ENCODE assay signal across 1 cellular context in the genomic region with DNA sequence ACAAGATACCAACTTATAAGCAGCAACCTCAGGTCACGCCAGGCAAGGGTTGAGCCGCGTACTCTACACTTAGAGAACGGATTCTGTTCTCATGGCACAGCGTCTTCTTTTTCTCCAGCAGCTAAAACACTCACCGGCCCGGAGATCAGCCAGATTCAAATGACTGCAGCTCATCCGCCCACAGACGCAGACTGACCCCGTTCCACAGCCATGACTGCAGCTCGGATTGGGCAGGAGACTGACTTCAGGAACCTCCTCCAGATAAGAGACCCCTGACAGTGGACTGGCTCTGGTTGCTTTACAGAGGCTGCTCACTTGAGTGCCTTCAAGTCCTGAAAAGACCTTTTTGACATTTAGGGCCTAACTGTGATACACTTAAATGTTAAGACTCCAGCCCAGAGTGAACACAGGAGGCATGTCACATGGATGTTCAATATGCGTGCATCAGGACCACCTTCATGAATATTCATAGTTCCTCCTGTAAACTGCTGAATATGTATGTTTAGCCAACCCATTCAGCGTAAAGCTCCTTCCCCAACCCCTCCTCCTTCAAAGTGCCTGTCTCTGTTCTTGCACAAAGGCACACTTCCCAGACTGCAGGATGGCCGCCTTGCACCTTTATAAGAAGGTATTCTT.
TF ChIP-seq lines count a peak whose summit lies in the region.

No MANE protein-coding gene starts in this region.

TF ChIP-seq in GM23338, 12 proteins besides CTCF, POLR2A, EP300 and RAD21 (continued from another document):
- TF ChIP-seq, protein P1, sequence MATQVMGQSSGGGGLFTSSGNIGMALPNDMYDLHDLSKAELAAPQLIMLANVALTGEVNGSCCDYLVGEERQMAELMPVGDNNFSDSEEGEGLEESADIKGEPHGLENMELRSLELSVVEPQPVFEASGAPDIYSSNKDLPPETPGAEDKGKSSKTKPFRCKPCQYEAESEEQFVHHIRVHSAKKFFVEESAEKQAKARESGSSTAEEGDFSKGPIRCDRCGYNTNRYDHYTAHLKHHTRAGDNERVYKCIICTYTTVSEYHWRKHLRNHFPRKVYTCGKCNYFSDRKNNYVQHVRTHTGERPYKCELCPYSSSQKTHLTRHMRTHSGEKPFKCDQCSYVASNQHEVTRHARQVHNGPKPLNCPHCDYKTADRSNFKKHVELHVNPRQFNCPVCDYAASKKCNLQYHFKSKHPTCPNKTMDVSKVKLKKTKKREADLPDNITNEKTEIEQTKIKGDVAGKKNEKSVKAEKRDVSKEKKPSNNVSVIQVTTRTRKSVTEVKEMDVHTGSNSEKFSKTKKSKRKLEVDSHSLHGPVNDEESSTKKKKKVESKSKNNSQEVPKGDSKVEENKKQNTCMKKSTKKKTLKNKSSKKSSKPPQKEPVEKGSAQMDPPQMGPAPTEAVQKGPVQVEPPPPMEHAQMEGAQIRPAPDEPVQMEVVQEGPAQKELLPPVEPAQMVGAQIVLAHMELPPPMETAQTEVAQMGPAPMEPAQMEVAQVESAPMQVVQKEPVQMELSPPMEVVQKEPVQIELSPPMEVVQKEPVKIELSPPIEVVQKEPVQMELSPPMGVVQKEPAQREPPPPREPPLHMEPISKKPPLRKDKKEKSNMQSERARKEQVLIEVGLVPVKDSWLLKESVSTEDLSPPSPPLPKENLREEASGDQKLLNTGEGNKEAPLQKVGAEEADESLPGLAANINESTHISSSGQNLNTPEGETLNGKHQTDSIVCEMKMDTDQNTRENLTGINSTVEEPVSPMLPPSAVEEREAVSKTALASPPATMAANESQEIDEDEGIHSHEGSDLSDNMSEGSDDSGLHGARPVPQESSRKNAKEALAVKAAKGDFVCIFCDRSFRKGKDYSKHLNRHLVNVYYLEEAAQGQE (IDR thresholded peaks at IDR 0.05; ENCODE audit: unreplicated experiment), result no peak
- TF ChIP-seq, protein P2, sequence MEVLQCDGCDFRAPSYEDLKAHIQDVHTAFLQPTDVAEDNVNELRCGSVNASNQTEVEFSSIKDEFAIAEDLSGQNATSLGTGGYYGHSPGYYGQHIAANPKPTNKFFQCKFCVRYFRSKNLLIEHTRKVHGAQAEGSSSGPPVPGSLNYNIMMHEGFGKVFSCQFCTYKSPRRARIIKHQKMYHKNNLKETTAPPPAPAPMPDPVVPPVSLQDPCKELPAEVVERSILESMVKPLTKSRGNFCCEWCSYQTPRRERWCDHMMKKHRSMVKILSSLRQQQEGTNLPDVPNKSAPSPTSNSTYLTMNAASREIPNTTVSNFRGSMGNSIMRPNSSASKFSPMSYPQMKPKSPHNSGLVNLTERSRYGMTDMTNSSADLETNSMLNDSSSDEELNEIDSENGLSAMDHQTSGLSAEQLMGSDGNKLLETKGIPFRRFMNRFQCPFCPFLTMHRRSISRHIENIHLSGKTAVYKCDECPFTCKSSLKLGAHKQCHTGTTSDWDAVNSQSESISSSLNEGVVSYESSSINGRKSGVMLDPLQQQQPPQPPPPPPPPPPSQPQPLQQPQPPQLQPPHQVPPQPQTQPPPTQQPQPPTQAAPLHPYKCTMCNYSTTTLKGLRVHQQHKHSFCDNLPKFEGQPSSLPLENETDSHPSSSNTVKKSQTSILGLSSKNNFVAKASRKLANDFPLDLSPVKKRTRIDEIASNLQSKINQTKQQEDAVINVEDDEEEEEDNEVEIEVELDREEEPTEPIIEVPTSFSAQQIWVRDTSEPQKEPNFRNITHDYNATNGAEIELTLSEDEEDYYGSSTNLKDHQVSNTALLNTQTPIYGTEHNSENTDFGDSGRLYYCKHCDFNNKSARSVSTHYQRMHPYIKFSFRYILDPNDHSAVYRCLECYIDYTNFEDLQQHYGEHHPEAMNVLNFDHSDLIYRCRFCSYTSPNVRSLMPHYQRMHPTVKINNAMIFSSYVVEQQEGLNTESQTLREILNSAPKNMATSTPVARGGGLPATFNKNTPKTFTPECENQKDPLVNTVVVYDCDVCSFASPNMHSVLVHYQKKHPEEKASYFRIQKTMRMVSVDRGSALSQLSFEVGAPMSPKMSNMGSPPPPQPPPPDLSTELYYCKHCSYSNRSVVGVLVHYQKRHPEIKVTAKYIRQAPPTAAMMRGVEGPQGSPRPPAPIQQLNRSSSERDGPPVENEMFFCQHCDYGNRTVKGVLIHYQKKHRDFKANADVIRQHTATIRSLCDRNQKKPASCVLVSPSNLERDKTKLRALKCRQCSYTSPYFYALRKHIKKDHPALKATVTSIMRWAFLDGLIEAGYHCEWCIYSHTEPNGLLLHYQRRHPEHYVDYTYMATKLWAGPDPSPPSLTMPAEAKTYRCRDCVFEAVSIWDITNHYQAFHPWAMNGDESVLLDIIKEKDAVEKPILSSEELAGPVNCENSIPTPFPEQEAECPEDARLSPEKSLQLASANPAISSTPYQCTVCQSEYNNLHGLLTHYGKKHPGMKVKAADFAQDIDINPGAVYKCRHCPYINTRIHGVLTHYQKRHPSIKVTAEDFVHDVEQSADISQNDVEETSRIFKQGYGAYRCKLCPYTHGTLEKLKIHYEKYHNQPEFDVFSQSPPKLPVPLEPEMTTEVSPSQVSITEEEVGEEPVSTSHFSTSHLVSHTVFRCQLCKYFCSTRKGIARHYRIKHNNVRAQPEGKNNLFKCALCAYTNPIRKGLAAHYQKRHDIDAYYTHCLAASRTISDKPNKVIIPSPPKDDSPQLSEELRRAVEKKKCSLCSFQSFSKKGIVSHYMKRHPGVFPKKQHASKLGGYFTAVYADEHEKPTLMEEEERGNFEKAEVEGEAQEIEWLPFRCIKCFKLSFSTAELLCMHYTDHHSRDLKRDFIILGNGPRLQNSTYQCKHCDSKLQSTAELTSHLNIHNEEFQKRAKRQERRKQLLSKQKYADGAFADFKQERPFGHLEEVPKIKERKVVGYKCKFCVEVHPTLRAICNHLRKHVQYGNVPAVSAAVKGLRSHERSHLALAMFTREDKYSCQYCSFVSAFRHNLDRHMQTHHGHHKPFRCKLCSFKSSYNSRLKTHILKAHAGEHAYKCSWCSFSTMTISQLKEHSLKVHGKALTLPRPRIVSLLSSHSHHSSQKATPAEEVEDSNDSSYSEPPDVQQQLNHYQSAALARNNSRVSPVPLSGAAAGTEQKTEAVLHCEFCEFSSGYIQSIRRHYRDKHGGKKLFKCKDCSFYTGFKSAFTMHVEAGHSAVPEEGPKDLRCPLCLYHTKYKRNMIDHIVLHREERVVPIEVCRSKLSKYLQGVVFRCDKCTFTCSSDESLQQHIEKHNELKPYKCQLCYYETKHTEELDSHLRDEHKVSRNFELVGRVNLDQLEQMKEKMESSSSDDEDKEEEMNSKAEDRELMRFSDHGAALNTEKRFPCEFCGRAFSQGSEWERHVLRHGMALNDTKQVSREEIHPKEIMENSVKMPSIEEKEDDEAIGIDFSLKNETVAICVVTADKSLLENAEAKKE (CRISPR knock-in tag; IDR thresholded peaks at IDR 0.05), result no peak
- TF ChIP-seq ZNF331 (CRISPR knock-in tag; IDR thresholded peaks at IDR 0.05; ENCODE audit: low read depth) (no peak), JUNB (IDR thresholded peaks at IDR 0.05; ENCODE audit: unreplicated experiment) (no peak), CREB1 (CRISPR knock-in tag; IDR thresholded peaks at IDR 0.05; ENCODE audit: low read depth) (no peak), ZNF114 (CRISPR knock-in tag; IDR thresholded peaks at IDR 0.05) (no peak)
